Comparison of ENCODE assay signal across 15 cellular contexts in the genomic region with DNA sequence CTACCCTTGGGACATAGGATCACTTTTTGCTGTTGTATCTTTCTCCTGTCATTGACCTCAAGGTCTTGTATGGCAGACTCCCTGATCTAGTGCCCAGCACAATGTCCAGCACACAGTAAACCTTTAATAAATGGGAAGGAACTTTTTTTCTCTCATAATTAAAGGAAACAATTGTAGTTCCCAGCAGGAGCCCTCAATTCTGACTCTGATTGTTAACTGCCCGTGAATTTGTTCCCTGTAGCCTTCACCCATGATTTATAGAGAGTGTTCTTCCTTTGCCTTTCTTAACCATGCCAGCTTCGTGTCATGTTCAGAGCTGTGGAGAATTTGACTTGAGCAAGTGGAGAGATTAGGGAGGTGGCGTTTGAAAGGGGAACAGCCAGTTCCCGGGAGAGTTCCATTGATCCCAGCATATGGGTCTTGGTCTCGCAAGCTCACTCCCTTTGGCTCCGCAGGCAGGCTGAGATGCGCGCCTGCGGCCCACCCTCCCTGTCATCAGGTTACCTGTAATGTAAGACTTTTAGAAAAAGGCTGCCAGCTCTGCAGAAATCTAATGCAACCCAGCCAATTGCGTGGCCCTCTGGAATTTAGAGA.
"Had no signal": no experiment of that assay in that cellular context is flagged by ENCODE, and none has a peak within 500 bp of the region (broad histone marks: within the 10 kb centered on the region; RNA-seq: fewer than 3 reads in every experiment).

No MANE protein-coding gene starts in this region.

- DNase-seq: activated CD4-positive, CD25-positive, alpha-beta regulatory T cell treated with anti-CD3 and anti-CD28 coated beads, Interleukin-2, amount 50 U/mL, for 72 hours; activated naive CD4-positive, alpha-beta T cell treated with anti-CD3 and anti-CD28 coated beads, Interleukin-2, amount 50 U/mL, for 16 hours; esophagus squamous epithelium; left cardiac atrium; midbrain; pancreas; stimulated activated CD4-positive, alpha-beta T cell treated with anti-CD3 and anti-CD28 coated beads, Interleukin-15, amount 100 ng/mL, for 24 hours; stimulated activated CD4-positive, alpha-beta T cell treated with anti-CD3 and anti-CD28 coated beads, Interleukin-4, amount 100 ng/mL, for 24 hours; stimulated activated naive CD4-positive, alpha-beta T cell; T-cell; T-helper 9 cell; trophoblast cell had no signal

- ATAC-seq: activated T-helper 17 cell treated with anti-CD3 and anti-CD28 coated beads, Interleukin-2, amount 50 U/mL, for 72 hours; pancreas; T-cell had no signal

- H3K27ac ChIP-seq: pancreas had no signal

- FAIRE-seq: astrocyte, bronchial epithelial cell, pancreas had no signal
